ENCODE assay signal across 29 cellular contexts in the genomic region with DNA sequence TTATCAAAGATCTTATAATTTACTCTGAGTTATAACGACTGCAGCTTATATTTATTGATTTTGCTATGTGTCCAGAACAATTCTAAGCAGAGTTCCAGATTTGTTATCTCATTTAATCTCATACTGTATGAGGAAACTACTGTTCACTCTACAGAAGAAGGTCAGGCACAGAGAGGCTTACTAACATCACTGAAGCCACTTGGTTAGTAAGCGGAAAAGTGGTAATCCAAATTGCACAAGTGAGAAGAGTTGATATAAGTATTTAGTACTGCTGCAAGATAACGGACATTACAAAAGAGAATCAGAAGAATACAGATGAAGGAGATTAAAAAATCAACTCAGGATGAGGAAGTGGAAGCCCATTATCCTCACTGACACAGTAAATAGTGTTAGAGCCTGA.
"Had no signal": no experiment of that assay in that cellular context is flagged by ENCODE, and none has a peak within 500 bp of the region (broad histone marks: within the 10 kb centered on the region; RNA-seq: fewer than 3 reads in every experiment).

No MANE protein-coding gene starts in this region.

- H3K36me3 Mint-ChIP-seq: activated naive CD4-positive, alpha-beta T cell treated with anti-CD3 and anti-CD28 coated beads, Interleukin-2, amount 10 ng/mL, durations not matched to agents 7 days and 5 days; activated naive CD8-positive, alpha-beta T cell treated with anti-CD3 and anti-CD28 coated beads for 36 hours had no signal

- H3K27me3 Mint-ChIP-seq: activated naive CD4-positive, alpha-beta T cell treated with anti-CD3 and anti-CD28 coated beads, Interleukin-2, amount 10 ng/mL, durations not matched to agents 7 days and 5 days had no signal

- H3K4me3 ChIP-seq: cardiac muscle cell, Peyer's patch, SJCRH30 had no signal

- H3K27ac ChIP-seq: brain microvascular endothelial cell, cardiac muscle cell, Peyer's patch, RWPE1, SJCRH30, WERI-Rb-1 had no signal

- H3K4me1 Mint-ChIP-seq: activated naive CD4-positive, alpha-beta T cell treated with anti-CD3 and anti-CD28 coated beads, Interleukin-2, amount 10 ng/mL, durations not matched to agents 7 days and 5 days; activated naive CD8-positive, alpha-beta T cell treated with anti-CD3 and anti-CD28 coated beads for 36 hours had no signal

- H3K27ac Mint-ChIP-seq: activated CD4-positive, alpha-beta memory T cell treated with anti-CD3 and anti-CD28 coated beads, Interleukin-2, amount 10 ng/mL, durations not matched to agents 7 days and 5 days; activated CD4-positive, alpha-beta T cell treated with anti-CD3 and anti-CD28 coated beads for 36 hours; activated naive CD4-positive, alpha-beta T cell treated with anti-CD3 and anti-CD28 coated beads, Interleukin-2, amount 10 ng/mL, durations not matched to agents 7 days and 5 days; activated naive CD8-positive, alpha-beta T cell treated with anti-CD3 and anti-CD28 coated beads for 36 hours; activated T-cell treated with anti-CD3 and anti-CD28 coated beads, Interleukin-2, amount 50 U/mL, for 72 hours; activated T-helper 2 cell treated with anti-CD3 and anti-CD28 coated beads, Interferon-gamma antibody, Interleukin-2, Interleukin-4, amounts not matched to agents 10 μg/mL and 5 μg/mL and 100 μg/mL, durations not matched to agents 14 hours and 24 hours and 36 hours had no signal

- H3K9me3 ChIP-seq: Peyer's patch, SJCRH30, SK-N-SH had no signal

- H3K4me2 ChIP-seq: SK-N-SH had no signal

- H3K27me3 ChIP-seq: brain microvascular endothelial cell, cardiac muscle cell, Peyer's patch, SJCRH30 had no signal

- H3K4me1 ChIP-seq: SJCRH30 had no signal

- ATAC-seq: activated CD4-positive, alpha-beta T cell treated with anti-CD3 and anti-CD28 coated beads for 36 hours had no signal

- H3K9me3 Mint-ChIP-seq: activated naive CD4-positive, alpha-beta T cell treated with anti-CD3 and anti-CD28 coated beads, Interleukin-2, amount 10 ng/mL, durations not matched to agents 7 days and 5 days; activated T-helper 2 cell treated with anti-CD3 and anti-CD28 coated beads, Interferon-gamma antibody, Interleukin-2, Interleukin-4, amounts not matched to agents 10 μg/mL and 5 μg/mL and 100 μg/mL, durations not matched to agents 14 hours and 24 hours and 36 hours had no signal

- DNase-seq: activated CD4-positive, alpha-beta memory T cell treated with anti-CD3 and anti-CD28 coated beads, Interleukin-2, amount 10 ng/mL, durations not matched to agents 7 days and 5 days; activated CD4-positive, alpha-beta T cell treated with anti-CD3 and anti-CD28 coated beads for 36 hours; activated CD4-positive, alpha-beta T cell treated with anti-CD3 and anti-CD28 coated beads, Interleukin-2, amount 50 U/mL, for 1 hour; activated CD8-positive, alpha-beta memory T cell treated with anti-CD3 and anti-CD28 coated beads, Interleukin-2, amount 50 U/mL, for 4 hours; activated gamma-delta T cell treated with Interleukin-2 at 50 U/mL for 16 hours; activated naive CD4-positive, alpha-beta T cell treated with anti-CD3 and anti-CD28 coated beads, Interleukin-2, amount 10 ng/mL, durations not matched to agents 7 days and 5 days; activated naive CD8-positive, alpha-beta T cell treated with anti-CD3 and anti-CD28 coated beads for 36 hours; activated T-cell treated with anti-CD3 and anti-CD28 coated beads, Interleukin-2, amount 50 U/mL, for 72 hours; brain microvascular endothelial cell; Kasumi-1; KBM-7; NCI-H1105 treated with DMSO at 0.1 percent for 48 hours; NCI-H1436 treated with DMSO at 0.1 percent for 48 hours; NCI-H1930; NCI-H2171; NCI-H2227 treated with DMSO at 0.1 percent for 48 hours; NCI-H526; NCI-H82; NK-92 treated with Interleukin-12 subunit alpha and Interleukin-12 subunit beta, amount 100 ng/mL, for 24 hours; Peyer's patch; Right ventricle myocardium superior; SJCRH30; SK-N-SH; SW 1271; T-helper 9 cell; WERI-Rb-1 had no signal

- H3K9ac ChIP-seq: SK-N-SH had no signal

- H3K4me3 Mint-ChIP-seq: activated CD4-positive, alpha-beta memory T cell treated with anti-CD3 and anti-CD28 coated beads, Interleukin-2, amount 10 ng/mL, durations not matched to agents 7 days and 5 days; activated CD4-positive, alpha-beta T cell treated with anti-CD3 and anti-CD28 coated beads for 36 hours; activated naive CD4-positive, alpha-beta T cell treated with anti-CD3 and anti-CD28 coated beads, Interleukin-2, amount 10 ng/mL, durations not matched to agents 7 days and 5 days; activated naive CD8-positive, alpha-beta T cell treated with anti-CD3 and anti-CD28 coated beads for 36 hours; activated T-cell treated with anti-CD3 and anti-CD28 coated beads, Interleukin-2, amount 50 U/mL, for 72 hours had no signal

- H3K36me3 ChIP-seq: brain microvascular endothelial cell, cardiac muscle cell, Peyer's patch, SJCRH30, WERI-Rb-1 had no signal
